26 cellular contexts compared by ENCODE assay signal in genomic region chr17:48655913-48656312, GRCh38. TPM values are rescaled to one million over a fixed set of nuclear protein-coding genes. Genes with fewer than 3 reads are reported as not detected.
"Had no signal": no experiment of that assay in that cellular context is flagged by ENCODE, and none has a peak within 500 bp of the region (broad histone marks: within the 10 kb centered on the region; RNA-seq: fewer than 3 reads in every experiment).

No MANE protein-coding gene starts in this region.

- ATAC-seq: heart right ventricle; left ventricle myocardium superior; lower lobe of right lung; naive thymus-derived CD4-positive, alpha-beta T cell; natural killer cell treated with Interleukin-12 subunit alpha and Interleukin-12 subunit beta and Interleukin-15 and Interleukin-18, amount 100 ng/mL, for 72 hours; right lobe of liver; stimulated activated naive B cell treated with anti-CD40 and anti-IgM and Interleukin-4, amounts not matched to agents 10 μg/mL and 1 μg/mL and 100 μg/mL, for 72 hours; stimulated activated naive CD8-positive, alpha-beta T cell treated with anti-CD3 and anti-CD28 coated beads, Interleukin-15, Interleukin-2, amounts not matched to agents 100 U/mL and 50 U/mL, for 24 hours had no signal

- H3K27ac ChIP-seq: heart right ventricle, hepatocyte, lower lobe of right lung, ovary, right atrium auricular region, right lobe of liver, skin epidermis, stomach, testis, thyroid gland, transverse colon, upper lobe of left lung, vagina had no signal

- H3K9me3 Mint-ChIP-seq: natural killer cell treated with Interleukin-12 subunit alpha and Interleukin-12 subunit beta and Interleukin-15 and Interleukin-18, amount 100 ng/mL, for 72 hours; stimulated activated naive B cell treated with anti-CD40 and anti-IgM and Interleukin-4, amounts not matched to agents 10 μg/mL and 1 μg/mL and 100 μg/mL, for 72 hours had no signal

- H3K27me3 Mint-ChIP-seq: natural killer cell treated with Interleukin-12 subunit alpha and Interleukin-12 subunit beta and Interleukin-15 and Interleukin-18, amount 100 ng/mL, for 72 hours had no signal

- H3K79me2 ChIP-seq: hepatocyte had no signal

- H3K27me3 ChIP-seq: ovary, right atrium auricular region, testis, thyroid gland, transverse colon, upper lobe of left lung, vagina had no signal

- H3K4me2 ChIP-seq: hepatocyte had no signal

- H3K36me3 ChIP-seq: heart right ventricle, lower lobe of right lung, ovary, right atrium auricular region, right lobe of liver, stomach, thyroid gland, transverse colon, upper lobe of left lung, vagina had no signal

- H3K4me3 ChIP-seq: heart right ventricle, hepatocyte, lower lobe of right lung, ovary, right atrium auricular region, right lobe of liver, skin epidermis, stomach, testis, thyroid gland, transverse colon, upper lobe of left lung, vagina had no signal

- H3K36me3 Mint-ChIP-seq: natural killer cell treated with Interleukin-12 subunit alpha and Interleukin-12 subunit beta and Interleukin-15 and Interleukin-18, amount 100 ng/mL, for 72 hours; stimulated activated naive B cell treated with anti-CD40 and anti-IgM and Interleukin-4, amounts not matched to agents 10 μg/mL and 1 μg/mL and 100 μg/mL, for 72 hours had no signal

- H2AFZ ChIP-seq: hepatocyte had no signal

- H3K4me1 Mint-ChIP-seq: stimulated activated naive B cell treated with anti-CD40 and anti-IgM and Interleukin-4, amounts not matched to agents 10 μg/mL and 1 μg/mL and 100 μg/mL, for 72 hours had no signal

- H3K9me3 ChIP-seq: lower lobe of right lung, right atrium auricular region, right lobe of liver, stomach, testis, thyroid gland, transverse colon, upper lobe of left lung, vagina had no signal

- H3K27ac Mint-ChIP-seq: naive thymus-derived CD4-positive, alpha-beta T cell; natural killer cell treated with Interleukin-12 subunit alpha and Interleukin-12 subunit beta and Interleukin-15 and Interleukin-18, amount 100 ng/mL, for 72 hours; progenitor cell of endocrine pancreas; stimulated activated naive B cell treated with anti-CD40 and anti-IgM and Interleukin-4, amounts not matched to agents 10 μg/mL and 1 μg/mL and 100 μg/mL, for 72 hours had no signal

- H3K4me3 Mint-ChIP-seq: naive thymus-derived CD4-positive, alpha-beta T cell; natural killer cell treated with Interleukin-12 subunit alpha and Interleukin-12 subunit beta and Interleukin-15 and Interleukin-18, amount 100 ng/mL, for 72 hours; stimulated activated naive B cell treated with anti-CD40 and anti-IgM and Interleukin-4, amounts not matched to agents 10 μg/mL and 1 μg/mL and 100 μg/mL, for 72 hours had no signal

- H3K4me1 ChIP-seq: heart right ventricle, lower lobe of right lung, right atrium auricular region, right lobe of liver, stomach, testis, thyroid gland, transverse colon, upper lobe of left lung, vagina had no signal

- DNase-seq: heart right ventricle; left ventricle myocardium superior; lower lobe of right lung; mammary epithelial cell; mesenchymal stem cell; naive thymus-derived CD4-positive, alpha-beta T cell; ovary; right lobe of liver; stimulated activated CD4-positive, alpha-beta T cell treated with anti-CD3 and anti-CD28 coated beads, Interleukin-4, amount 100 ng/mL, for 24 hours; stimulated activated CD8-positive, alpha-beta memory T cell treated with anti-CD3 and anti-CD28 coated beads, Interleukin-4, amount 100 ng/mL, for 48 hours; stimulated activated naive B cell treated with anti-CD40 and anti-IgM and Interleukin-4, amounts not matched to agents 10 μg/mL and 1 μg/mL and 100 μg/mL, for 72 hours; stimulated activated naive CD8-positive, alpha-beta T cell treated with anti-CD3 and anti-CD28 coated beads, Interleukin-15, Interleukin-2, amounts not matched to agents 100 U/mL and 50 U/mL, for 24 hours; stomach; testis; thyroid gland; transverse colon; upper lobe of left lung had no signal

RNA-seq across cellular contexts. Expression of gene HOXB9, which starts 29.8 kb away (rescaled TPM):
- total RNA-seq: heart right ventricle, left ventricle myocardium superior, lower lobe of right lung, mononuclear cell, progenitor cell of endocrine pancreas, pulmonary artery endothelial cell, right atrium auricular region, right lobe of liver, thyroid gland, vagina had no signal
- polyA plus RNA-seq: heart right ventricle; mammary epithelial cell; naive thymus-derived CD4-positive, alpha-beta T cell; neural cell; stomach had no signal

RNA-seq across cellular contexts. Expression of gene HOXB8, which starts 40.8 kb away (rescaled TPM):
- total RNA-seq: left ventricle myocardium superior; mammary epithelial cell; naive thymus-derived CD4-positive, alpha-beta T cell; natural killer cell treated with Interleukin-12 subunit alpha and Interleukin-12 subunit beta and Interleukin-15 and Interleukin-18, amount 100 ng/mL, for 72 hours; pulmonary artery endothelial cell; right atrium auricular region; right lobe of liver; vagina had no signal
- polyA plus RNA-seq: heart right ventricle; mammary epithelial cell; naive thymus-derived CD4-positive, alpha-beta T cell; neural cell had no signal

RNA-seq across cellular contexts. Expression of gene HOXB7, which starts 45.1 kb away (rescaled TPM):
- total RNA-seq: mammary epithelial cell had no signal
- polyA plus RNA-seq: naive thymus-derived CD4-positive, alpha-beta T cell; neural cell had no signal

RNA-seq across cellular contexts. Expression of gene HOXB6, which starts 51.1 kb away (rescaled TPM):
- total RNA-seq: mononuclear cell had no signal
- polyA plus RNA-seq: naive thymus-derived CD4-positive, alpha-beta T cell; neural cell had no signal
